In the genomic region with DNA sequence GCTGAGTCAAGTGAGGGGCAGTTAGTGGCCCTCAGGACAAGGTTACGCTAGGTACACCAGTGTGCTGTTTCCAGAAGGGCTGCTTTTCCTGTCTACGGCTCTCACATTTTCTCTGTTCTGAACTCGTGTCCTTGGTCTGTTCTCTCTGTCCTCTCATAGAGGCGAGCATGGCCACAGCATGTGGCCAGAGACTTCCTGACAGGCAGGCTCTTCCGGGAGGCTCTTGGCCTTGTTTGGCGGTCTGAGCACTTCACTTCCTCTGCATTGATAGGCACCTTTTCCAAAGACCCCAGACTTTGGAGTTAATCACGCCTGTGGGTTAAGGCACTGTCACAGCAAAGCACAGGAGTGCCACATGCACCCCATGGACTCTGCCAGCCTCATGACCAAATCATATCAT, we compare ENCODE assay signal across 13 cellular contexts. TPM values are rescaled to one million over a fixed set of nuclear protein-coding genes. Genes with fewer than 3 reads are reported as not detected.
DNase-seq lines count a peak whose midpoint lies in the region; ATAC-seq and TF ChIP-seq lines count a peak whose summit lies in the region.
"Had no signal": no experiment of that assay in that cellular context is flagged by ENCODE, and none has a peak within 500 bp of the region (broad histone marks: within the 10 kb centered on the region; RNA-seq: fewer than 3 reads in every experiment).

No MANE protein-coding gene starts in this region.

- H3K9me3 ChIP-seq in KOPT-K1 (ENCODE audit: insufficient read depth, low read length, poor library complexity, severe bottlenecking) (no peaks in the 10 kb centered on the region), iPS-18a (ENCODE audit: control insufficient read depth, low read depth, low read length) (no peaks in the 10 kb centered on the region), stomach (no peaks in the 10 kb centered on the region), GM23248 (ENCODE audit: low read depth) (no peaks in the 10 kb centered on the region)
- H3K9me3 ChIP-seq: BE2C had no signal

- no peak overlapping the region for H3K4me2 ChIP-seq in GM23248 (ENCODE audit: unreplicated experiment)

- TF ChIP-seq CTCF in stomach (IDR thresholded peaks at IDR 0.05) = no peak

- no peaks in the 10 kb centered on the region for H3K79me2 ChIP-seq in GM23248 (ENCODE audit: insufficient read depth)

- H3K27me3 ChIP-seq in iPS-18a (ENCODE audit: control insufficient read depth, insufficient read depth, low read length) = no peaks in the 10 kb centered on the region
- H3K27me3 ChIP-seq in stomach = no peaks in the 10 kb centered on the region
- H3K27me3 ChIP-seq in GM23248 (replicated peaks; ENCODE audit: insufficient read depth) = no peaks in the 10 kb centered on the region
- H3K27me3 ChIP-seq: BE2C had no signal

- H3K4me1 ChIP-seq in iPS-18a (ENCODE audit: control insufficient read depth, low read depth, low read length) (peaks cover 23% of the 10 kb centered on the region), stomach (peaks cover 3 to 43% (median 32%) of the 10 kb centered on the region in 4 donors), GM23248 (ENCODE audit: insufficient read depth) (no peaks in the 10 kb centered on the region)
- H3K4me1 ChIP-seq: BE2C had no signal

- no peak overlapping the region for H3K4me3 ChIP-seq in iPS-18a (ENCODE audit: low read length)
- H3K4me3 ChIP-seq in stomach = no peak overlapping the region
- H3K4me3 ChIP-seq in GM23248 = no peak overlapping the region

- no peak for TF ChIP-seq EP300 in stomach (IDR thresholded peaks at IDR 0.05)

- no peaks in the 10 kb centered on the region for H3K36me3 ChIP-seq in KOPT-K1 (ENCODE audit: insufficient read depth, low read length)
- peaks cover 5% of the 10 kb centered on the region for H3K36me3 ChIP-seq in iPS-18a (ENCODE audit: control insufficient read depth, low read depth, low read length)
- no peaks in the 10 kb centered on the region for H3K36me3 ChIP-seq in stomach
- no peaks in the 10 kb centered on the region for H3K36me3 ChIP-seq in GM23248 (ENCODE audit: low read depth)
- H3K36me3 ChIP-seq: BE2C had no signal

- H3K27ac ChIP-seq in KOPT-K1 (ENCODE audit: low read depth, low read length, poor library complexity, severe bottlenecking) = peak overlapping the region; percentile 77
- H3K27ac ChIP-seq in angular gyrus (ENCODE audit: low read depth, low read length) = peak overlapping the region; percentile 56
- H3K27ac ChIP-seq in iPS-18a (ENCODE audit: low read length) = no peak overlapping the region
- H3K27ac ChIP-seq in stomach = peak overlapping the region in 4 of 5 donors; percentile 34 to 85 (median 61)
- H3K27ac ChIP-seq in GM23248 = no peak overlapping the region

- H2AFZ ChIP-seq in GM23248 = no peak overlapping the region

- H4K20me1 ChIP-seq in GM23248 (ENCODE audit: insufficient read depth) = no peaks in the 10 kb centered on the region

- no peak for ATAC-seq in left lobe of liver
- ATAC-seq in GM19035 (IDR thresholded peaks at IDR 0.05; ENCODE audit: unreplicated experiment) = no peak

- in situ Hi-C loops in GM23248 (cut with MboI) = no loop called here

- DNase-seq in stomach (no peak), DMS53 treated with DMSO at 0.1 percent for 48 hours (lab: John Stamatoyannopoulos, UW; ENCODE audit: unreplicated experiment) (no peak), left lobe of liver (ENCODE audit: low spot score) (no peak), GM23248 (no peak)
- DNase-seq: BE2C, Kasumi-1, kidney glomerular epithelial cell, NCI-H146, NCI-H2227 treated with DMSO at 0.1 percent for 48 hours had no signal

- intact Hi-C loops in stomach (cut with DNase I; ENCODE audit: low total_unique reads) = no loop called here

- H3F3A ChIP-seq in GM23248 (ENCODE audit: insufficient read depth) = no peaks in the 10 kb centered on the region

- H3K9me2 ChIP-seq in GM23248 (ENCODE audit: insufficient read depth) = no peaks in the 10 kb centered on the region

- peak overlapping the region; percentile 65 for H3K9ac ChIP-seq in iPS-18a (ENCODE audit: low read length)
- no peak overlapping the region for H3K9ac ChIP-seq in GM23248

- TF ChIP-seq POLR2A in stomach (IDR thresholded peaks at IDR 0.05) = no peak

- 83 to 93% (median 90%) methylated on average over 7 of the region's 7 CpGs for WGBS in stomach, 5 donors
- WGBS in GM23248 (ENCODE audit: low coverage in 1 of 2, low lambda C conversion rate in 2 of 2, missing lambda C conversion rate in 2 of 2), 2 experiments = 84 to 87% methylated on average over 7 of the region's 7 CpGs

RNA-seq across cellular contexts. Expression of a gene that starts 1.2 kb away (rescaled TPM):
- total RNA-seq in stomach = 10 to 100 TPM in 4 of 5 donors, not detected in 1; 10.5 to 86.2 (median 47.8) TPM
- polyA plus RNA-seq in stomach = 10 to 100 TPM in 2 of 3 donors, 1 to 10 TPM in 1; 4.6 to 15.1 (median 13.0) TPM
- 0.78 TPM for total RNA-seq in left lobe of liver
- total RNA-seq in GM23248 (2014; rRNA removed; shearing (Covaris generic)) = not detected in 2 replicates
- not detected in 2 replicates for polyA plus RNA-seq in GM23248 (2016; fragmentation: Nextera tagmentation; extraction: Ambion mirVana)

Comparison
In these comparisons a context has a peak if more than half of its experiments do, and no peak if none do; other contexts are left out.
1. H3K27ac ChIP-seq: peak in KOPT-K1 (single experiment), angular gyrus (single experiment) and stomach (4 of 5); none in iPS-18a (single experiment) and GM23248 (single experiment).